18 cellular contexts compared by ENCODE assay signal in genomic region chr2:71150082-71150816, GRCh38. TPM values are rescaled to one million over a fixed set of nuclear protein-coding genes. Genes with fewer than 3 reads are reported as not detected.
DNase-seq lines count a peak whose midpoint lies in the region; ATAC-seq and TF ChIP-seq lines count a peak whose summit lies in the region.
"Had no signal": no experiment of that assay in that cellular context is flagged by ENCODE, and none has a peak within 500 bp of the region (broad histone marks: within the 10 kb centered on the region; RNA-seq: fewer than 3 reads in every experiment).

No MANE protein-coding gene starts in this region.

- H3K4me3 Mint-ChIP-seq in type B pancreatic cell = no peak overlapping the region
- H3K4me3 Mint-ChIP-seq: CD4-positive, alpha-beta memory T cell had no signal

- peaks cover 10% of the 10 kb centered on the region for H3K27me3 Mint-ChIP-seq in type B pancreatic cell

- H3K4me3 ChIP-seq in right atrium auricular region = no peak overlapping the region
- H3K4me3 ChIP-seq: PC-9, SK-N-MC, vagina had no signal

- H3K27ac ChIP-seq in right atrium auricular region = no peak overlapping the region
- H3K27ac ChIP-seq: PC-9, SK-N-MC, vagina had no signal

- no peaks in the 10 kb centered on the region for H3K4me1 Mint-ChIP-seq in type B pancreatic cell (ENCODE audit: unreplicated experiment)

- DNase-seq in Right ventricle myocardium inferior (ENCODE audit: missing footprints) (no peak), right atrium auricular region (ENCODE audit: low spot score) (no peak), cerebellar cortex (ENCODE audit: low spot score) (peak; percentile 38), iris pigment epithelial cell (ENCODE audit: low read depth) (peak; percentile 24), type B pancreatic cell (ENCODE audit: extremely low spot score, unreplicated experiment) (no peak), Ammon's horn (ENCODE audit: low spot score) (no peak), COLO829 (ENCODE audit: low spot score) (no peak)
- DNase-seq: activated CD4-positive, CD25-positive, alpha-beta regulatory T cell treated with anti-CD3 and anti-CD28 coated beads, Interleukin-2, amount 50 U/mL, for 72 hours; CD4-positive, alpha-beta memory T cell; KG1; left cardiac atrium; NCI-H69; nucleus accumbens; PC-9; T1000 had no signal

- no peaks in the 10 kb centered on the region for H3K27me3 ChIP-seq in right atrium auricular region
- H3K27me3 ChIP-seq: vagina had no signal

- ATAC-seq in Right ventricle myocardium inferior = peak; percentile 32
- ATAC-seq in HG02678 (IDR thresholded peaks at IDR 0.05; ENCODE audit: unreplicated experiment) = no peak

- TF ChIP-seq CTCF in right atrium auricular region (IDR thresholded peaks at IDR 0.05) (no peak), type B pancreatic cell (conservative IDR thresholded peaks at IDR 0.05) (peak; percentile 24)

- peaks cover 20% of the 10 kb centered on the region for H3K36me3 Mint-ChIP-seq in type B pancreatic cell

- no peak overlapping the region for H3K27ac Mint-ChIP-seq in type B pancreatic cell

- H3K36me3 ChIP-seq in right atrium auricular region = peaks cover 57% of the 10 kb centered on the region

- intact Hi-C loops in Right ventricle myocardium inferior (cut with DNase I) = no loop called here

- H3K9me3 Mint-ChIP-seq in type B pancreatic cell = no peaks in the 10 kb centered on the region
- H3K9me3 Mint-ChIP-seq: CD4-positive, alpha-beta memory T cell had no signal

- no peaks in the 10 kb centered on the region for H3K9me3 ChIP-seq in right atrium auricular region
- H3K9me3 ChIP-seq: vagina had no signal

- no peaks in the 10 kb centered on the region for H3K4me1 ChIP-seq in right atrium auricular region
- H3K4me1 ChIP-seq: vagina had no signal

RNA-seq across cellular contexts. Expression of gene MPHOSPH10, which starts 19.8 kb away (rescaled TPM):
- total RNA-seq in Right ventricle myocardium inferior = 21.0 TPM
- total RNA-seq in right atrium auricular region = 10 to 100 TPM; 14.0 to 17.3 TPM
- 40.2 and 41.7 TPM in 2 replicates for total RNA-seq in type B pancreatic cell (ENCODE audit: low replicate concordance)

RNA-seq across cellular contexts. Expression of gene MCEE, which starts 20.2 kb away (rescaled TPM):
- total RNA-seq in Right ventricle myocardium inferior (42.2 TPM), right atrium auricular region (10 to 100 TPM; 17.2 to 27.5 TPM), type B pancreatic cell (ENCODE audit: low replicate concordance) (16.5 and 20.3 TPM in 2 replicates)

Comparison
In these comparisons a context has a peak if more than half of its experiments do, and no peak if none do; other contexts are left out.
1. DNase-seq: peak in cerebellar cortex (single experiment) and iris pigment epithelial cell (single experiment); none in Right ventricle myocardium inferior (single experiment), right atrium auricular region (single experiment), type B pancreatic cell (single experiment), Ammon's horn (single experiment) and COLO829 (single experiment).